Comparison of ENCODE assay signal across 1 cellular context in genomic region chr6:139981810-139982550, GRCh38.
A peak's percentile ranks its signal among the peaks of the same experiment; 100 is the strongest.
TF ChIP-seq lines count a peak whose summit lies in the region.

No MANE protein-coding gene starts in this region.

TF ChIP-seq in HEK293, 187 proteins besides CTCF, POLR2A, EP300 and RAD21 (continued from another document):
- no peak for TF ChIP-seq ZNF354C (tag by site-specific recombination; IDR thresholded peaks at IDR 0.05; ENCODE audit: borderline replicate concordance, low read depth)
- no peak for TF ChIP-seq ZNF248 (tag by site-specific recombination; IDR thresholded peaks at IDR 0.05)
- TF ChIP-seq, protein P1, sequence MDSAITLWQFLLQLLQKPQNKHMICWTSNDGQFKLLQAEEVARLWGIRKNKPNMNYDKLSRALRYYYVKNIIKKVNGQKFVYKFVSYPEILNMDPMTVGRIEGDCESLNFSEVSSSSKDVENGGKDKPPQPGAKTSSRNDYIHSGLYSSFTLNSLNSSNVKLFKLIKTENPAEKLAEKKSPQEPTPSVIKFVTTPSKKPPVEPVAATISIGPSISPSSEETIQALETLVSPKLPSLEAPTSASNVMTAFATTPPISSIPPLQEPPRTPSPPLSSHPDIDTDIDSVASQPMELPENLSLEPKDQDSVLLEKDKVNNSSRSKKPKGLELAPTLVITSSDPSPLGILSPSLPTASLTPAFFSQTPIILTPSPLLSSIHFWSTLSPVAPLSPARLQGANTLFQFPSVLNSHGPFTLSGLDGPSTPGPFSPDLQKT (IDR thresholded peaks at IDR 0.05; ENCODE audit: borderline replicate concordance, low read depth, low read length), result no peak
- TF ChIP-seq ZNF324 (tag by site-specific recombination; IDR thresholded peaks at IDR 0.05), result no peak; the same call in 1 of the 2 replicates
- peak; percentile 59; the same call in 1 of the 2 replicates for TF ChIP-seq GFI1B (tag by site-specific recombination; IDR thresholded peaks at IDR 0.05)
- peak; percentile 76 for TF ChIP-seq SP7 (tag by site-specific recombination; IDR thresholded peaks at IDR 0.05)
- TF ChIP-seq EGR2 (tag by site-specific recombination; IDR thresholded peaks at IDR 0.05; ENCODE audit: low read depth), result no peak
- peak; percentile 75 for TF ChIP-seq ZNF341 (tag by site-specific recombination; IDR thresholded peaks at IDR 0.05; ENCODE audit: low read depth)
- no peak for TF ChIP-seq ZNF133 (tag by site-specific recombination; IDR thresholded peaks at IDR 0.05)
- TF ChIP-seq PRDM6 (tag by site-specific recombination; IDR thresholded peaks at IDR 0.05), result peak; percentile 75
- no peak for TF ChIP-seq ZNF169 (tag by site-specific recombination; IDR thresholded peaks at IDR 0.05)
- peak; percentile 82 for TF ChIP-seq ZNF2 (tag by site-specific recombination; IDR thresholded peaks at IDR 0.05)
- TF ChIP-seq ZBTB8A (tag by site-specific recombination; IDR thresholded peaks at IDR 0.05), result 0 out of 2 replicates have a peak, but pooled peaks have one; percentile 34
- TF ChIP-seq ZNF677 (tag by site-specific recombination; IDR thresholded peaks at IDR 0.05), result no peak
- TF ChIP-seq, protein P2, sequence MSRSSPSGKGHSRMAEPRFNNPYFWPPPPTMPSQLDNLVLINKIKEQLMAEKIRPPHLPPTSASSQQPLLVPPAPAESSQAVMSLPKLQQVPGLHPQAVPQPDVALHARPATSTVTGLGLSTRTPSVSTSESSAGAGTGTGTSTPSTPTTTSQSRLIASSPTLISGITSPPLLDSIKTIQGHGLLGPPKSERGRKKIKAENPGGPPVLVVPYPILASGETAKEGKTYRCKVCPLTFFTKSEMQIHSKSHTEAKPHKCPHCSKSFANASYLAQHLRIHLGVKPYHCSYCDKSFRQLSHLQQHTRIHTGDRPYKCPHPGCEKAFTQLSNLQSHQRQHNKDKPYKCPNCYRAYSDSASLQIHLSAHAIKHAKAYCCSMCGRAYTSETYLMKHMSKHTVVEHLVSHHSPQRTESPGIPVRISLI (tag by site-specific recombination; IDR thresholded peaks at IDR 0.05), result peak; percentile 15; the same call in 1 of the 2 replicates
- TF ChIP-seq, protein P3, sequence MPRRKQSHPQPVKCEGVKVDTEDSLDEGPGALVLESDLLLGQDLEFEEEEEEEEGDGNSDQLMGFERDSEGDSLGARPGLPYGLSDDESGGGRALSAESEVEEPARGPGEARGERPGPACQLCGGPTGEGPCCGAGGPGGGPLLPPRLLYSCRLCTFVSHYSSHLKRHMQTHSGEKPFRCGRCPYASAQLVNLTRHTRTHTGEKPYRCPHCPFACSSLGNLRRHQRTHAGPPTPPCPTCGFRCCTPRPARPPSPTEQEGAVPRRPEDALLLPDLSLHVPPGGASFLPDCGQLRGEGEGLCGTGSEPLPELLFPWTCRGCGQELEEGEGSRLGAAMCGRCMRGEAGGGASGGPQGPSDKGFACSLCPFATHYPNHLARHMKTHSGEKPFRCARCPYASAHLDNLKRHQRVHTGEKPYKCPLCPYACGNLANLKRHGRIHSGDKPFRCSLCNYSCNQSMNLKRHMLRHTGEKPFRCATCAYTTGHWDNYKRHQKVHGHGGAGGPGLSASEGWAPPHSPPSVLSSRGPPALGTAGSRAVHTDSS (tag by site-specific recombination; IDR thresholded peaks at IDR 0.05), result no peak
- TF ChIP-seq ZNF521 (tag by site-specific recombination; IDR thresholded peaks at IDR 0.05), result no peak
- TF ChIP-seq ZNF623 (tag by site-specific recombination; IDR thresholded peaks at IDR 0.05), result no peak
- no peak for TF ChIP-seq SALL2 (tag by site-specific recombination; IDR thresholded peaks at IDR 0.05; ENCODE audit: borderline replicate concordance)
- TF ChIP-seq ZFP69B (tag by site-specific recombination; IDR thresholded peaks at IDR 0.05), result peak; percentile 79
- no peak for TF ChIP-seq ZNF302 (tag by site-specific recombination; IDR thresholded peaks at IDR 0.05; ENCODE audit: low read depth)
- TF ChIP-seq ZNF843 (tag by site-specific recombination; IDR thresholded peaks at IDR 0.05), result peak; percentile 76
- TF ChIP-seq SETDB1 (IDR thresholded peaks at IDR 0.05; ENCODE audit: insufficient read length, low read length), result peak; percentile 39
- TF ChIP-seq, protein P4, sequence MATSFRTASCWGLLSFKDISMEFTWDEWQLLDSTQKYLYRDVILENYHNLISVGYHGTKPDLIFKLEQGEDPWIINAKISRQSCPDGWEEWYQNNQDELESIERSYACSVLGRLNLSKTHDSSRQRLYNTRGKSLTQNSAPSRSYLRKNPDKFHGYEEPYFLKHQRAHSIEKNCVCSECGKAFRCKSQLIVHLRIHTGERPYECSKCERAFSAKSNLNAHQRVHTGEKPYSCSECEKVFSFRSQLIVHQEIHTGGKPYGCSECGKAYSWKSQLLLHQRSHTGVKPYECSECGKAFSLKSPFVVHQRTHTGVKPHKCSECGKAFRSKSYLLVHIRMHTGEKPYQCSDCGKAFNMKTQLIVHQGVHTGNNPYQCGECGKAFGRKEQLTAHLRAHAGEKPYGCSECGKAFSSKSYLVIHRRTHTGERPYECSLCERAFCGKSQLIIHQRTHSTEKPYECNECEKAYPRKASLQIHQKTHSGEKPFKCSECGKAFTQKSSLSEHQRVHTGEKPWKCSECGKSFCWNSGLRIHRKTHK (tag by site-specific recombination; IDR thresholded peaks at IDR 0.05), result no peak
- TF ChIP-seq ZNF837 (tag by site-specific recombination; IDR thresholded peaks at IDR 0.05), result no peak
- TF ChIP-seq ZNF561 (tag by site-specific recombination; IDR thresholded peaks at IDR 0.05; ENCODE audit: borderline replicate concordance), result 0 out of 2 replicates have a peak, but pooled peaks have one; percentile 65
- TF ChIP-seq, protein P5, sequence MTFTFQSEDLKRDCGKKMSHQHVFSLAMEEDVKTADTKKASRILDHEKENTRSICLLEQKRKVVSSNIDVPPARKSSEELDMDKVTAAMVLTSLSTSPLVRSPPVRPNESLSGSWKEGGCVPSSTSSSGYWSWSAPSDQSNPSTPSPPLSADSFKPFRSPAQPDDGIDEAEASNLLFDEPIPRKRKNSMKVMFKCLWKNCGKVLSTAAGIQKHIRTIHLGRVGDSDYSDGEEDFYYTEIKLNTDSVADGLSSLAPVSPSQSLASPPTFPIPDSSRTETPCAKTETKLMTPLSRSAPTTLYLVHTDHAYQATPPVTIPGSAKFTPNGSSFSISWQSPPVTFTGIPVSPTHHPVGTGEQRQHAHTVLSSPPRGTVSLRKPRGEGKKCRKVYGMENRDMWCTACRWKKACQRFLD (tag by site-specific recombination; IDR thresholded peaks at IDR 0.05), result no peak
- TF ChIP-seq ZNF776 (tag by site-specific recombination; IDR thresholded peaks at IDR 0.05; ENCODE audit: borderline replicate concordance), result no peak
- no peak for TF ChIP-seq ZNF404 (tag by site-specific recombination; IDR thresholded peaks at IDR 0.05)
- TF ChIP-seq ZSCAN23 (tag by site-specific recombination; IDR thresholded peaks at IDR 0.05), result 0 out of 2 replicates have a peak, but pooled peaks have one; percentile 16
- peak; percentile 58; the same call in 1 of the 2 replicates for TF ChIP-seq KLF7 (tag by site-specific recombination; IDR thresholded peaks at IDR 0.05; ENCODE audit: borderline replicate concordance)
- no peak for TF ChIP-seq ZNF202 (tag by site-specific recombination; IDR thresholded peaks at IDR 0.05; ENCODE audit: borderline replicate concordance)
- TF ChIP-seq ZNF707 (tag by site-specific recombination; IDR thresholded peaks at IDR 0.05), result no peak
- TF ChIP-seq ZBTB26 (tag by site-specific recombination; optimal IDR thresholded peaks at IDR 0.05), result no peak
- TF ChIP-seq ZNF830 (tag by site-specific recombination; IDR thresholded peaks at IDR 0.05; ENCODE audit: low read depth), result no peak
- no peak for TF ChIP-seq ZNF146 (tag by site-specific recombination; IDR thresholded peaks at IDR 0.05)
- no peak for TF ChIP-seq ZNF211 (tag by site-specific recombination; IDR thresholded peaks at IDR 0.05; ENCODE audit: low read depth)
- TF ChIP-seq ZNF558 (tag by site-specific recombination; IDR thresholded peaks at IDR 0.05), result no peak
- peak; percentile 67 for TF ChIP-seq ZBTB17 (tag by site-specific recombination; IDR thresholded peaks at IDR 0.05)
- no peak for TF ChIP-seq RBAK (tag by site-specific recombination; IDR thresholded peaks at IDR 0.05)
- TF ChIP-seq, protein P6, sequence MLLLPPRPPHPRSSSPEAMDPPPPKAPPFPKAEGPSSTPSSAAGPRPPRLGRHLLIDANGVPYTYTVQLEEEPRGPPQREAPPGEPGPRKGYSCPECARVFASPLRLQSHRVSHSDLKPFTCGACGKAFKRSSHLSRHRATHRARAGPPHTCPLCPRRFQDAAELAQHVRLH (tag by site-specific recombination; IDR thresholded peaks at IDR 0.05), result peak; percentile 87
- TF ChIP-seq, protein P7, sequence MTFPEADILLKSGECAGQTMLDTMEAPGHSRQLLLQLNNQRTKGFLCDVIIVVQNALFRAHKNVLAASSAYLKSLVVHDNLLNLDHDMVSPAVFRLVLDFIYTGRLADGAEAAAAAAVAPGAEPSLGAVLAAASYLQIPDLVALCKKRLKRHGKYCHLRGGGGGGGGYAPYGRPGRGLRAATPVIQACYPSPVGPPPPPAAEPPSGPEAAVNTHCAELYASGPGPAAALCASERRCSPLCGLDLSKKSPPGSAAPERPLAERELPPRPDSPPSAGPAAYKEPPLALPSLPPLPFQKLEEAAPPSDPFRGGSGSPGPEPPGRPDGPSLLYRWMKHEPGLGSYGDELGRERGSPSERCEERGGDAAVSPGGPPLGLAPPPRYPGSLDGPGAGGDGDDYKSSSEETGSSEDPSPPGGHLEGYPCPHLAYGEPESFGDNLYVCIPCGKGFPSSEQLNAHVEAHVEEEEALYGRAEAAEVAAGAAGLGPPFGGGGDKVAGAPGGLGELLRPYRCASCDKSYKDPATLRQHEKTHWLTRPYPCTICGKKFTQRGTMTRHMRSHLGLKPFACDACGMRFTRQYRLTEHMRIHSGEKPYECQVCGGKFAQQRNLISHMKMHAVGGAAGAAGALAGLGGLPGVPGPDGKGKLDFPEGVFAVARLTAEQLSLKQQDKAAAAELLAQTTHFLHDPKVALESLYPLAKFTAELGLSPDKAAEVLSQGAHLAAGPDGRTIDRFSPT (tag by site-specific recombination; IDR thresholded peaks at IDR 0.05), result no peak
- TF ChIP-seq ZNF544 (tag by site-specific recombination; IDR thresholded peaks at IDR 0.05), result no peak
- TF ChIP-seq ZNF596 (tag by site-specific recombination; IDR thresholded peaks at IDR 0.05), result no peak
- TF ChIP-seq ZNF433 (tag by site-specific recombination; IDR thresholded peaks at IDR 0.05; ENCODE audit: low read depth), result no peak
